Comparison of ENCODE assay signal across 18 cellular contexts in the genomic region with DNA sequence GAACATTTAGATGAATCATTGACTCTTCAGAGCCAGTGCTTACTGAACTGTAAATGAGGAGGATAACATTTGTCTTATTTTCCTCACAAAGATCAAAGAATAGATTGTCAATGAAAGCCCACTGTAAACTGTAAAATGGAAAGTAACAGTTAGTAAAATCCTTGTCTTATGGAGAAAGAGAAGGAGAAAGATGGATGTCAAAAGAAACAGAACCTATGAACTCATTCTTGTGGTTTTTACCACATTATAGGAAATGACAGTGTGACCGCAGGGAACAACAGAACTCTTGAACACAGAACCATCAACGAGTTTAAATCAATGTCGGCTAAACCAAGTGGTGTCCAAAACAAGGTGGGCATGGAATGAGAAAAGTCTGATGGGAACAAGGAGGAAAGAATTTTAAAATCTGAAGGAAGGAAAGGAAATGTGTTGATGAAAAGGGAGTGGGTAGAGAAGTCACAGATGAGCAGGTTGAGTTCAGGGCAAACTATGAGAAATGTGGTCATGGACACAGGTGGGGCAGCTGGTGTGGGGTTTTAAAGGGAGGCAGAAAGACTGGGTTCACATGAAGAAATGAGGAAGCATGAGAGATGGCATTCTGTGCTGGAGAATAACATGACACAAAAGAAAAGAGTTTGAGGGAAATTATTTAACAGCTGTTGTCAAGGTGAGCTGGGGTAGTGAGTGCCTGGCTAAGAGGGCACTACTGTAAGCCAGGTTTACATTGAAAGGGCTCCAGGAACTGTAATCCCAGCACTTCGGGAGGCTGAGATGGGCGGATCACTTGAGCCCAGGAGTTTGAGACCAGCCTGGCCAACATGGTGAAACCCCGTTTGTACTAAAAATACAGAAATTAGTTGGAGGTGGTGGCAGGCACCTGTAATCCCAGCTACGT. TPM values are rescaled to one million over a fixed set of nuclear protein-coding genes. Genes with fewer than 3 reads are reported as not detected.
A peak's percentile ranks its signal among the peaks of the same experiment; 100 is the strongest.
DNase-seq lines count a peak whose midpoint lies in the region; ATAC-seq, FAIRE-seq and TF ChIP-seq lines count a peak whose summit lies in the region.
"Had no signal": no experiment of that assay in that cellular context is flagged by ENCODE, and none has a peak within 500 bp of the region (broad histone marks: within the 10 kb centered on the region; RNA-seq: fewer than 3 reads in every experiment).

No MANE protein-coding gene starts in this region.

- H4K8ac ChIP-seq in trophoblast cell (ENCODE audit: low read depth, low read length), result no peak overlapping the region

- WGBS in GM12878 (ENCODE audit: insufficient coverage, insufficient replicate concordance, low lambda C conversion rate, missing lambda C conversion rate), result 49% methylated on average over 7 of the region's 7 CpGs
- 79% methylated on average over 7 of the region's 7 CpGs for WGBS in prostate gland
- WGBS in tibial nerve, 2 donors, result 85 to 87% methylated on average over 7 of the region's 7 CpGs
- no CpG with 5 or more reads among the region's 7 CpGs for WGBS in trophoblast cell (ENCODE audit: extremely low coverage, insufficient coverage, insufficient read length)

- no peaks in the 10 kb centered on the region for H3K79me1 ChIP-seq in trophoblast cell (ENCODE audit: low read length)

- no peak for TF ChIP-seq EP300 in GM12878 (IDR thresholded peaks at IDR 0.05; ENCODE audit: borderline replicate concordance in 1 of 2, control insufficient read depth in 1 of 2, low read depth in 2 of 2, low read length in 2 of 2)
- TF ChIP-seq EP300 in tibial nerve (IDR thresholded peaks at IDR 0.05), result no peak

- H2AFZ ChIP-seq in GM12878 (ENCODE audit: control insufficient read depth, low read depth, low read length), result no peak overlapping the region; the same call in 1 of the 2 replicates
- H2AFZ ChIP-seq in trophoblast cell (ENCODE audit: insufficient read depth, low read length, poor library complexity), result no peak overlapping the region

- intact Hi-C loops in GM12878 (cut with micrococcal nuclease; ENCODE audit: unreplicated experiment) (loop anchor here (5.0 kb wide), 3 partner anchors 44 to 91 kb away; a partner anchor contains a TSS), prostate gland (cut with DNase I) (no loop called here)

- no peak overlapping the region for H3K27ac ChIP-seq in GM12878 (ENCODE audit: control insufficient read depth, insufficient read depth)
- H3K27ac ChIP-seq in prostate gland, result no peak overlapping the region
- H3K27ac ChIP-seq in tibial nerve, result no peak overlapping the region
- H3K27ac ChIP-seq in trophoblast cell (ENCODE audit: low read depth, low read length), result no peak overlapping the region
- H3K27ac ChIP-seq: breast epithelium, uterus, VCaP had no signal

- H3K4me1 ChIP-seq in GM12878 (ENCODE audit: control insufficient read depth, insufficient read depth, low read length) (peaks cover 28% of the 10 kb centered on the region), prostate gland (replicated peaks) (no peaks in the 10 kb centered on the region), tibial nerve (no peaks in the 10 kb centered on the region), trophoblast cell (ENCODE audit: control insufficient read depth in 1 of 2, insufficient read depth in 2 of 2, low read length in 2 of 2) (no peaks in the 10 kb centered on the region)
- H3K4me1 ChIP-seq: breast epithelium, uterus had no signal

- TF ChIP-seq RAD21 in GM12878 (IDR thresholded peaks at IDR 0.05; ENCODE audit: insufficient read depth, low read depth, low read length), result no peak

- H3K9me3 Mint-ChIP-seq in activated naive CD8-positive, alpha-beta T cell treated with anti-CD3 and anti-CD28 coated beads, Interleukin-2, amount 10 ng/mL, durations not matched to agents 7 days and 5 days, result no peaks in the 10 kb centered on the region
- H3K9me3 Mint-ChIP-seq in activated naive CD8-positive, alpha-beta T cell treated with anti-CD3 and anti-CD28 coated beads for 36 hours, result peaks cover 2% of the 10 kb centered on the region
- H3K9me3 Mint-ChIP-seq: activated T-helper 2 cell treated with anti-CD3 and anti-CD28 coated beads, Interferon-gamma antibody, Interleukin-2, Interleukin-4, amounts not matched to agents 10 μg/mL and 5 μg/mL and 100 μg/mL, durations not matched to agents 14 hours and 24 hours and 36 hours had no signal

- H4K20me1 ChIP-seq in GM12878 (ENCODE audit: control insufficient read depth, insufficient read depth), result no peaks in the 10 kb centered on the region

- H3K9ac ChIP-seq in GM12878 (ENCODE audit: control insufficient read depth, insufficient read depth, low read length) (no peak overlapping the region), trophoblast cell (ENCODE audit: low read length) (no peak overlapping the region)

- DNase-seq in activated naive CD8-positive, alpha-beta T cell treated with anti-CD3 and anti-CD28 coated beads, Interleukin-2, amount 10 ng/mL, durations not matched to agents 7 days and 5 days, result no peak
- DNase-seq in activated naive CD8-positive, alpha-beta T cell treated with anti-CD3 and anti-CD28 coated beads for 36 hours, result no peak
- DNase-seq in NAMALWA (ENCODE audit: low spot score) (peak; percentile 60), GM12878 (ENCODE audit: low read depth, low spot score) (peak; percentile 21), prostate gland (ENCODE audit: low spot score) (no peak), tibial nerve (ENCODE audit: low spot score in 2 of 2) (no peak), trophoblast cell (no peak)
- DNase-seq in effector CD4-positive, alpha-beta T cell, result no peak
- DNase-seq: EL, NCI-H1930, NCI-H526 treated with DMSO at 0.1 percent for 48 hours, SHP77 treated with DMSO at 0.1 percent for 48 hours, uterus had no signal

- no peak overlapping the region for H2AK5ac ChIP-seq in trophoblast cell (ENCODE audit: low read length)

- no peak for TF ChIP-seq POLR2A in GM12878 (IDR thresholded peaks at IDR 0.05; ENCODE audit: low read depth, low read length)
- no peak for TF ChIP-seq POLR2A in prostate gland (IDR thresholded peaks at IDR 0.05)
- TF ChIP-seq POLR2A in tibial nerve (IDR thresholded peaks at IDR 0.05), result no peak

- POLR2A ChIA-PET in activated naive CD8-positive, alpha-beta T cell treated with anti-CD3 and anti-CD28 coated beads, Interleukin-2, amount 10 ng/mL, durations not matched to agents 7 days and 5 days (lab: Charles Lee), result no interaction called here
- POLR2A ChIA-PET in GM12878 (lab: Charles Lee), result interaction anchor here (2.0 kb wide), 1 partner anchor 41 kb away, joined by 6 read pairs; no protein-coding TSS in a partner anchor

- SMC1A ChIA-PET in GM12878 (lab: Charles Lee; ENCODE audit: uncharacterized antibody, unreplicated experiment), result interaction anchor here (2.1 to 2.6 kb wide), 3 partner anchors 67 to 389 kb away, joined by 8 to 12 read pairs (median 11); no protein-coding TSS in a partner anchor

- CTCF ChIA-PET in GM12878 (lab: Yijun Ruan, JAX), result interaction anchor here (1.6 kb wide), 1 partner anchor 66 kb away, joined by 4 read pairs; no protein-coding TSS in a partner anchor

- H4K12ac ChIP-seq in trophoblast cell (ENCODE audit: low read depth, low read length), result no peak overlapping the region

- peak overlapping the region; percentile 54 for H3K4me3 Mint-ChIP-seq in activated naive CD8-positive, alpha-beta T cell treated with anti-CD3 and anti-CD28 coated beads, Interleukin-2, amount 10 ng/mL, durations not matched to agents 7 days and 5 days
- H3K4me3 Mint-ChIP-seq in activated naive CD8-positive, alpha-beta T cell treated with anti-CD3 and anti-CD28 coated beads for 36 hours, result no peak overlapping the region

- BruUV-seq in GM12878 (replicated peaks; lab: Mats Ljungman, UMichigan), result no TSS peak

- no peaks in the 10 kb centered on the region for H3K36me3 Mint-ChIP-seq in activated naive CD8-positive, alpha-beta T cell treated with anti-CD3 and anti-CD28 coated beads, Interleukin-2, amount 10 ng/mL, durations not matched to agents 7 days and 5 days
- no peaks in the 10 kb centered on the region for H3K36me3 Mint-ChIP-seq in activated naive CD8-positive, alpha-beta T cell treated with anti-CD3 and anti-CD28 coated beads for 36 hours

- H3K27me3 Mint-ChIP-seq in activated naive CD8-positive, alpha-beta T cell treated with anti-CD3 and anti-CD28 coated beads, Interleukin-2, amount 10 ng/mL, durations not matched to agents 7 days and 5 days, result peaks cover 37% of the 10 kb centered on the region
- H3K27me3 Mint-ChIP-seq in activated naive CD8-positive, alpha-beta T cell treated with anti-CD3 and anti-CD28 coated beads for 36 hours, result peaks cover 50% of the 10 kb centered on the region

- no peak overlapping the region for H2BK120ac ChIP-seq in trophoblast cell (ENCODE audit: insufficient read depth, low read length, poor library complexity)

- FAIRE-seq in GM12878 (lab: Jason Lieb, UNC), result peak; percentile 7
- FAIRE-seq: endometrium had no signal

- H3K27me3 ChIP-seq in GM12878 (replicated peaks in 1 of 2; ENCODE audit: control insufficient read depth in 2 of 2, insufficient read depth in 2 of 2, low read length in 1 of 2) (no peaks in the 10 kb centered on the region), prostate gland (replicated peaks; ENCODE audit: insufficient read depth) (no peaks in the 10 kb centered on the region), tibial nerve (no peaks in the 10 kb centered on the region), trophoblast cell (ENCODE audit: insufficient read depth, low read length) (no peaks in the 10 kb centered on the region)
- H3K27me3 ChIP-seq: breast epithelium, uterus had no signal

- no peak overlapping the region for H3K23ac ChIP-seq in trophoblast cell (ENCODE audit: low read length)

- no peak for TF ChIP-seq CTCF in GM12878 (IDR thresholded peaks at IDR 0.05 in 2 of 3, conservative IDR thresholded peaks at IDR 0.05 in 1 of 3; ENCODE audit: control insufficient read depth in 2 of 3, extremely low read depth in 1 of 3, insufficient read depth in 1 of 3, low read depth in 3 of 3, low read length in 3 of 3)
- TF ChIP-seq CTCF in prostate gland (IDR thresholded peaks at IDR 0.05), result no peak
- TF ChIP-seq CTCF in tibial nerve (IDR thresholded peaks at IDR 0.05), result no peak

- H3K27ac Mint-ChIP-seq in activated naive CD8-positive, alpha-beta T cell treated with anti-CD3 and anti-CD28 coated beads, Interleukin-2, amount 10 ng/mL, durations not matched to agents 7 days and 5 days, result peak overlapping the region; percentile 38
- no peak overlapping the region for H3K27ac Mint-ChIP-seq in activated naive CD8-positive, alpha-beta T cell treated with anti-CD3 and anti-CD28 coated beads for 36 hours
- H3K27ac Mint-ChIP-seq: activated T-helper 2 cell treated with anti-CD3 and anti-CD28 coated beads, Interferon-gamma antibody, Interleukin-2, Interleukin-4, amounts not matched to agents 10 μg/mL and 5 μg/mL and 100 μg/mL, durations not matched to agents 14 hours and 24 hours and 36 hours; progenitor cell of endocrine pancreas had no signal

- H3K4me1 Mint-ChIP-seq in activated naive CD8-positive, alpha-beta T cell treated with anti-CD3 and anti-CD28 coated beads, Interleukin-2, amount 10 ng/mL, durations not matched to agents 7 days and 5 days, result peaks cover 11% of the 10 kb centered on the region
- peaks cover 10% of the 10 kb centered on the region for H3K4me1 Mint-ChIP-seq in activated naive CD8-positive, alpha-beta T cell treated with anti-CD3 and anti-CD28 coated beads for 36 hours

- RAD21 ChIA-PET in GM12878 (lab: Charles Lee; ENCODE audit: unreplicated experiment), result interaction anchor here (0.8 kb wide), 1 partner anchor 386 kb away, joined by 4 read pairs; no protein-coding TSS in a partner anchor

- H2BK5ac ChIP-seq in trophoblast cell (ENCODE audit: low read depth, low read length, poor library complexity), result no peak overlapping the region

- H3K9me3 ChIP-seq in GM12878 (replicated peaks; ENCODE audit: control insufficient read depth, insufficient read depth, low read length) (no peaks in the 10 kb centered on the region), prostate gland (no peaks in the 10 kb centered on the region), tibial nerve (no peaks in the 10 kb centered on the region), trophoblast cell (ENCODE audit: insufficient read depth, low read depth, low read length) (no peaks in the 10 kb centered on the region)
- H3K9me3 ChIP-seq: breast epithelium, uterus had no signal

- no peak overlapping the region for H3K18ac ChIP-seq in trophoblast cell (ENCODE audit: low read length)

- H3K4me2 ChIP-seq in GM12878 (ENCODE audit: control insufficient read depth, insufficient read depth), result peak overlapping the region; percentile 52
- H3K4me2 ChIP-seq in trophoblast cell (ENCODE audit: low read length), result no peak overlapping the region

- ATAC-seq in activated naive CD8-positive, alpha-beta T cell treated with anti-CD3 and anti-CD28 coated beads, Interleukin-2, amount 10 ng/mL, durations not matched to agents 7 days and 5 days (ENCODE audit: low read depth), result peak; percentile 52
- peak; percentile 20 for ATAC-seq in GM12878

- H3K4me3 ChIP-seq in GM12878, result no peak overlapping the region
- no peak overlapping the region for H3K4me3 ChIP-seq in prostate gland
- H3K4me3 ChIP-seq in tibial nerve, result no peak overlapping the region
- no peak overlapping the region for H3K4me3 ChIP-seq in trophoblast cell (ENCODE audit: low read depth, low read length)
- H3K4me3 ChIP-seq: breast epithelium, uterus had no signal

- H3K4ac ChIP-seq in trophoblast cell (ENCODE audit: low read depth, low read length), result no peak overlapping the region

- H3K36me3 ChIP-seq in GM12878 (ENCODE audit: control insufficient read depth in 2 of 2, insufficient read depth in 2 of 2, low read length in 1 of 2) (no peaks in the 10 kb centered on the region), prostate gland (no peaks in the 10 kb centered on the region), tibial nerve (no peaks in the 10 kb centered on the region), trophoblast cell (ENCODE audit: control insufficient read depth in 1 of 2, insufficient read depth in 2 of 2, low read length in 2 of 2) (no peaks in the 10 kb centered on the region)
- H3K36me3 ChIP-seq: breast epithelium, uterus had no signal

- H3K79me2 ChIP-seq in GM12878 (ENCODE audit: control insufficient read depth, insufficient read depth, low read length) (no peaks in the 10 kb centered on the region), trophoblast cell (ENCODE audit: control insufficient read depth, insufficient read depth, low read length, poor library complexity) (no peaks in the 10 kb centered on the region)

- no peak overlapping the region for H3K14ac ChIP-seq in trophoblast cell (ENCODE audit: low read length)

- H2BK12ac ChIP-seq in trophoblast cell (ENCODE audit: low read length), result no peak overlapping the region

- in situ Hi-C loops in GM12878 (cut with MboI), result no loop called here

- no peak overlapping the region for H4K91ac ChIP-seq in trophoblast cell (ENCODE audit: low read depth, low read length)

RNA-seq across cellular contexts. Expression of a gene that starts 42.4 kb away (rescaled TPM):
- 1 to 10 TPM; 1.4 to 2.0 TPM for total RNA-seq in activated naive CD8-positive, alpha-beta T cell treated with anti-CD3 and anti-CD28 coated beads, Interleukin-2, amount 10 ng/mL, durations not matched to agents 7 days and 5 days
- 1 to 10 TPM; 1.0 to 1.2 TPM for total RNA-seq in activated naive CD8-positive, alpha-beta T cell treated with anti-CD3 and anti-CD28 coated beads for 36 hours
- 39.6 and 39.8 TPM in 2 replicates for total RNA-seq in GM12878 (2013; cell fraction: nucleolus; rRNA removed)
- total RNA-seq in GM12878 (2014; rRNA removed) (8.1 and 8.3 TPM in 2 replicates), GM12878 (2014; rRNA removed; fragmentation: Illumina TruSeq; extraction: Trizol) (5.9 and 6.3 TPM in 2 replicates), GM12878 (2021) (10.6 and 12.5 TPM in 2 replicates), prostate gland (10 to 100 TPM; 16.5 to 17.6 TPM), tibial nerve (10 to 100 TPM in 3 of 4 donors, 1 to 10 TPM in 1; 9.8 to 18.3 (median 12.2) TPM)
- polyA plus RNA-seq in GM12878 (2011; ENCODE audit: low read depth), result 2.9 TPM
- polyA plus RNA-seq in GM12878 (2011; rRNA removed) (5.4 and 6.0 TPM in 2 replicates), GM12878 (2014; fragmentation: Illumina TruSeq; extraction: Trizol) (6.7 and 7.8 TPM in 2 replicates), GM12878 (2014; fragmentation: Nextera tagmentation; extraction: Ambion mirVana) (1 to 10 TPM; 5.0 to 5.4 TPM), GM12878 (2014; rRNA removed) (7.0 and 7.8 TPM in 2 replicates), GM12878 (2016; fragmentation: Nextera tagmentation; extraction: Ambion mirVana) (10 to 100 TPM; 14.5 to 18.4 TPM)
- 4.1 and 5.4 TPM in 2 replicates for polyA plus RNA-seq in GM12878 (2011; cell fraction: cytosol; rRNA removed)
- 2.9 and 3.9 TPM in 2 replicates for polyA plus RNA-seq in GM12878 (2011; cell fraction: nucleus; rRNA removed)
- 4.4 and 6.2 TPM in 2 replicates for polyA plus RNA-seq in GM12878 (2012)
- 5.2 and 6.5 TPM in 2 replicates for polyA minus RNA-seq in GM12878 (2011; rRNA and poly(A)+ RNA removed)
- 4.5 and 4.9 TPM in 2 replicates for polyA minus RNA-seq in GM12878 (2011; cell fraction: cytosol; rRNA and poly(A)+ RNA removed)
- polyA minus RNA-seq in GM12878 (2011; cell fraction: nucleus; rRNA and poly(A)+ RNA removed), result 2.9 and 8.4 TPM in 2 replicates
- 10.0 and 12.5 TPM in 2 replicates for polyA plus RNA-seq in trophoblast cell (2013)

Comparison
In these comparisons a context has a peak if more than half of its experiments do, and no peak if none do; other contexts are left out.
1. DNase-seq: peak in NAMALWA (single experiment) and GM12878 (single experiment); none in activated naive CD8-positive, alpha-beta T cell treated with anti-CD3 and anti-CD28 coated beads, Interleukin-2, amount 10 ng/mL, durations not matched to agents 7 days and 5 days (single experiment), activated naive CD8-positive, alpha-beta T cell treated with anti-CD3 and anti-CD28 coated beads for 36 hours (single experiment), effector CD4-positive, alpha-beta T cell (single experiment), prostate gland (single experiment), tibial nerve (0 of 2) and trophoblast cell (0 of 2).